8 cellular contexts compared by ENCODE assay signal in genomic region chr6:296151-297122, GRCh38. TPM values are rescaled to one million over a fixed set of nuclear protein-coding genes. Genes with fewer than 3 reads are reported as not detected.
DNase-seq lines count a peak whose midpoint lies in the region; ATAC-seq and TF ChIP-seq lines count a peak whose summit lies in the region.

No MANE protein-coding gene starts in this region.

- peak overlapping the region; percentile 16 for H3K4me3 ChIP-seq in CD4-positive, CD25-positive, alpha-beta regulatory T cell (ENCODE audit: low read depth, low read length)
- H3K4me3 ChIP-seq in Caco-2 (ENCODE audit: low read depth, low read length), result no peak overlapping the region

- no peak for ATAC-seq in CD4-positive, CD25-positive, alpha-beta regulatory T cell (ENCODE audit: low read depth in 2 of 2)
- peak; percentile 25 for ATAC-seq in GM19455 (IDR thresholded peaks at IDR 0.05; ENCODE audit: unreplicated experiment)

- TF ChIP-seq CTCF in Caco-2 (IDR thresholded peaks at IDR 0.05; ENCODE audit: insufficient read depth in 1 of 2, low read depth in 1 of 2, low read length in 1 of 2, severe bottlenecking in 1 of 2, unreplicated experiment in 1 of 2), result no peak

- H3K4me3 Mint-ChIP-seq in CD4-positive, CD25-positive, alpha-beta regulatory T cell, result peak overlapping the region in 3 of 4 donors; percentile 42 to 67 (median 61)
- H3K4me3 Mint-ChIP-seq in immature natural killer cell (peak overlapping the region; percentile 3 to 66 (median 51)), Caco-2 (ENCODE audit: unreplicated experiment) (no peak overlapping the region)

- BruUV-seq in Caco-2 (replicated peaks; lab: Mats Ljungman, UMichigan), result no TSS peak

- H3K36me3 Mint-ChIP-seq in CD4-positive, CD25-positive, alpha-beta regulatory T cell, result no peaks in the 10 kb centered on the region
- H3K36me3 Mint-ChIP-seq in immature natural killer cell (no peaks in the 10 kb centered on the region), Caco-2 (ENCODE audit: insufficient read depth, unreplicated experiment) (no peaks in the 10 kb centered on the region)

- POLR2A ChIA-PET in Caco-2 (lab: Charles Lee), result no interaction called here

- CTCF ChIA-PET in Caco-2 (lab: Charles Lee), result no interaction called here

- no peaks in the 10 kb centered on the region for H3K36me3 ChIP-seq in CD4-positive, CD25-positive, alpha-beta regulatory T cell (ENCODE audit: control insufficient read depth, insufficient read depth, low read length)
- H3K36me3 ChIP-seq in Caco-2 (ENCODE audit: control insufficient read depth, insufficient read depth, low read length), result no peaks in the 10 kb centered on the region

- intact Hi-C loops in Caco-2 (cut with micrococcal nuclease; ENCODE audit: unreplicated experiment), result no loop called here

- no peaks in the 10 kb centered on the region for H3K9me3 ChIP-seq in CD4-positive, CD25-positive, alpha-beta regulatory T cell (ENCODE audit: control insufficient read depth in 2 of 2, low read length in 2 of 2)
- no peaks in the 10 kb centered on the region for H3K9me3 ChIP-seq in Caco-2

- H3K27me3 Mint-ChIP-seq in CD4-positive, CD25-positive, alpha-beta regulatory T cell, result peaks cover under 1% of the 10 kb centered on the region
- H3K27me3 Mint-ChIP-seq in immature natural killer cell (ENCODE audit: low read depth in 3 of 3) (peaks cover 10 to 16% (median 15%) of the 10 kb centered on the region in 3 donors), Caco-2 (ENCODE audit: insufficient read depth, unreplicated experiment) (no peaks in the 10 kb centered on the region)

- peaks cover 40% of the 10 kb centered on the region for H3K4me1 ChIP-seq in CD4-positive, CD25-positive, alpha-beta regulatory T cell (ENCODE audit: control insufficient read depth, insufficient read depth, low read length, poor library complexity, severe bottlenecking)
- no peaks in the 10 kb centered on the region for H3K4me1 ChIP-seq in Caco-2

- DNase-seq in CD4-positive, CD25-positive, alpha-beta regulatory T cell, result peak in 1 of 3 donors; percentile 51
- DNase-seq in M059J (ENCODE audit: low read depth) (peak; percentile 39), immature natural killer cell (peak in 1 of 3 donors; percentile 32), Caco-2 (no peak), GDM1 (lab: John Stamatoyannopoulos, UW) (no peak), EL (no peak)
- DNase-seq in effector CD4-positive, alpha-beta T cell, result no peak

- H3K4me1 Mint-ChIP-seq in CD4-positive, CD25-positive, alpha-beta regulatory T cell, result peaks cover 6 to 50% (median 39%) of the 10 kb centered on the region in 4 donors
- peaks cover 2 to 52% of the 10 kb centered on the region in 2 donors for H3K4me1 Mint-ChIP-seq in immature natural killer cell
- peaks cover 7% of the 10 kb centered on the region for H3K4me1 Mint-ChIP-seq in Caco-2 (ENCODE audit: low read depth, unreplicated experiment)

- H3K27me3 ChIP-seq in CD4-positive, CD25-positive, alpha-beta regulatory T cell (ENCODE audit: control insufficient read depth, insufficient read depth, low read length), result no peaks in the 10 kb centered on the region
- no peaks in the 10 kb centered on the region for H3K27me3 ChIP-seq in Caco-2 (replicated peaks; ENCODE audit: control insufficient read depth, insufficient read depth, low read length)

- peaks cover 0 to 2% (median 0%) of the 10 kb centered on the region in 7 donors for H3K9me3 Mint-ChIP-seq in CD4-positive, CD25-positive, alpha-beta regulatory T cell
- H3K9me3 Mint-ChIP-seq in immature natural killer cell (no peaks in the 10 kb centered on the region), Caco-2 (ENCODE audit: unreplicated experiment) (no peaks in the 10 kb centered on the region)

- H3K27ac Mint-ChIP-seq in CD4-positive, CD25-positive, alpha-beta regulatory T cell, result peak overlapping the region; percentile 44 to 81 (median 79)
- H3K27ac Mint-ChIP-seq in immature natural killer cell (peak overlapping the region; percentile 82 to 94 (median 88)), Caco-2 (ENCODE audit: unreplicated experiment) (no peak overlapping the region)

- H3K27ac ChIP-seq in CD4-positive, CD25-positive, alpha-beta regulatory T cell (ENCODE audit: insufficient read depth, low read length, poor library complexity, severe bottlenecking), result no peak overlapping the region

RNA-seq across cellular contexts. Expression of gene DUSP22, which starts 4.2 kb away (rescaled TPM):
- total RNA-seq in CD4-positive, CD25-positive, alpha-beta regulatory T cell, result 46.6 TPM
- 10 to 100 TPM; 45.5 to 48.5 (median 47.5) TPM for polyA plus RNA-seq in CD4-positive, CD25-positive, alpha-beta regulatory T cell
- 11.8 and 16.9 TPM in 2 replicates for total RNA-seq in M059J (2014; rRNA removed; shearing (Covaris generic))
- polyA plus RNA-seq in immature natural killer cell, result 10 to 100 TPM; 55.0 to 80.1 (median 65.3) TPM
- total RNA-seq in Caco-2 (2022), result 17.5 and 18.6 TPM in 2 replicates
